In the genomic region with DNA sequence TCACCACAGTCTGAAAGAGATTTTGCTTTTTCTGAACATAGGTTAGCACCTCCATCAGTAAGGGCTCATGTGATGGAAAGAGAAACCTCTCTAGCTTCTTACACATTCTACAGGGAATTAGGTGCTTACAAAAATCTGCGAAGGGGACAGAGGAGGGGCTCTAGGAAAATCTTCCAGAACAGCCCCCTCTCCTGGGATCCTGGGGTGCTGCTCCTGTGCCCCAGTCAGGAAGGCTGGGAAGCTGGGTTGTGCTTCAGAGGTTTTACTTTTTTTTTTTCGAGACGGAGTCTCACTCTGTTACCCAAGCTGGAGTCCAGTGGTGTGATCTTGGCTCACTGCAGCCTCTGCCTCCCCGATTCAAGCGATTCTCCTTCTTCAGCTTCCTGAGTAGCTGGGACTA, we compare ENCODE assay signal across 18 cellular contexts. TPM values are rescaled to one million over a fixed set of nuclear protein-coding genes. Genes with fewer than 3 reads are reported as not detected.
"Had no signal": no experiment of that assay in that cellular context is flagged by ENCODE, and none has a peak within 500 bp of the region (broad histone marks: within the 10 kb centered on the region; RNA-seq: fewer than 3 reads in every experiment).

No MANE protein-coding gene starts in this region.

- H3K36me3 Mint-ChIP-seq: activated CD4-positive, alpha-beta memory T cell treated with anti-CD3 and anti-CD28 coated beads for 36 hours; activated naive CD8-positive, alpha-beta T cell; memory B cell; naive thymus-derived CD4-positive, alpha-beta T cell had no signal

- H3K27me3 ChIP-seq: dorsolateral prefrontal cortex, ovary, sigmoid colon, thyroid gland had no signal

- H3K4me3 Mint-ChIP-seq: activated B cell treated with CpG ODN at 0.5 μM for 24 hours; activated CD4-positive, alpha-beta memory T cell treated with anti-CD3 and anti-CD28 coated beads for 36 hours; activated naive CD8-positive, alpha-beta T cell; memory B cell; naive thymus-derived CD4-positive, alpha-beta T cell; stimulated activated naive B cell treated with anti-CD40 and anti-IgM and Interleukin-4, amounts not matched to agents 10 μg/mL and 1 μg/mL and 100 μg/mL, for 72 hours had no signal

- H3K4me3 ChIP-seq: dorsolateral prefrontal cortex, gastroesophageal sphincter, heart left ventricle, mucosa of descending colon, ovary, sigmoid colon, thyroid gland had no signal

- H3K9me3 ChIP-seq: gastroesophageal sphincter, heart left ventricle, mucosa of descending colon, ovary, sigmoid colon, thyroid gland had no signal

- H3K9me3 Mint-ChIP-seq: activated B cell treated with CpG ODN at 0.5 μM for 24 hours; activated CD4-positive, alpha-beta memory T cell treated with anti-CD3 and anti-CD28 coated beads for 36 hours had no signal

- FAIRE-seq: TTC549 had no signal

- ATAC-seq: gastroesophageal sphincter; heart left ventricle; mucosa of descending colon; naive thymus-derived CD4-positive, alpha-beta T cell; stimulated activated naive B cell treated with anti-CD40 and anti-IgM and Interleukin-4, amounts not matched to agents 10 μg/mL and 1 μg/mL and 100 μg/mL, for 72 hours had no signal

- DNase-seq: activated B cell treated with CpG ODN at 0.5 μM for 24 hours; activated CD4-positive, alpha-beta memory T cell treated with anti-CD3 and anti-CD28 coated beads for 36 hours; activated CD4-positive, alpha-beta T cell treated with anti-CD3 and anti-CD28 coated beads for 4 hours; activated T-cell treated with anti-CD3 and anti-CD28 coated beads for 4 hours; dorsolateral prefrontal cortex; erythroblast; heart left ventricle; mucosa of descending colon; naive thymus-derived CD4-positive, alpha-beta T cell; ovary; sigmoid colon; stimulated activated CD4-positive, alpha-beta T cell treated with anti-CD3 and anti-CD28 coated beads, Interleukin-4, amount 100 ng/mL, for 4 hours; stimulated activated naive B cell treated with anti-CD40 and anti-IgM and Interleukin-4, amounts not matched to agents 10 μg/mL and 1 μg/mL and 100 μg/mL, for 72 hours; thyroid gland had no signal

- H3K4me1 Mint-ChIP-seq: activated B cell treated with CpG ODN at 0.5 μM for 24 hours; stimulated activated naive B cell treated with anti-CD40 and anti-IgM and Interleukin-4, amounts not matched to agents 10 μg/mL and 1 μg/mL and 100 μg/mL, for 72 hours had no signal

- H3K27ac ChIP-seq: gastroesophageal sphincter, heart left ventricle, ovary, sigmoid colon, thyroid gland had no signal

- H3K4me1 ChIP-seq: sigmoid colon, thyroid gland had no signal

- H3K36me3 ChIP-seq: gastroesophageal sphincter, heart left ventricle, ovary, sigmoid colon, thyroid gland had no signal

- H3K27ac Mint-ChIP-seq: activated B cell treated with CpG ODN at 0.5 μM for 24 hours; activated CD4-positive, alpha-beta memory T cell treated with anti-CD3 and anti-CD28 coated beads for 36 hours; activated naive CD8-positive, alpha-beta T cell; memory B cell; naive thymus-derived CD4-positive, alpha-beta T cell; stimulated activated naive B cell treated with anti-CD40 and anti-IgM and Interleukin-4, amounts not matched to agents 10 μg/mL and 1 μg/mL and 100 μg/mL, for 72 hours had no signal

RNA-seq across cellular contexts. Expression of a gene that starts 7.5 kb away (rescaled TPM):
- total RNA-seq: activated B cell treated with CpG ODN at 0.5 μM for 24 hours had no signal
